In genomic region chr11:125373426-125374391, GRCh38 we compare ENCODE assay signal across 14 cellular contexts.
DNase-seq lines count a peak whose midpoint lies in the region; ATAC-seq and TF ChIP-seq lines count a peak whose summit lies in the region.
"Had no signal": no experiment of that assay in that cellular context is flagged by ENCODE, and none has a peak within 500 bp of the region (broad histone marks: within the 10 kb centered on the region; RNA-seq: fewer than 3 reads in every experiment).

No MANE protein-coding gene starts in this region.

- 44 to 61% methylated on average over 13 of the region's 13 CpGs for WGBS in heart right ventricle, 2 donors
- WGBS in psoas muscle, 3 donors: 52 to 58% (median 57%) methylated on average over 13 of the region's 13 CpGs

- H3K4me1 ChIP-seq in heart right ventricle: peaks cover 3 to 63% (median 37%) of the 10 kb centered on the region in 9 donors
- peaks cover 64% of the 10 kb centered on the region for H3K4me1 ChIP-seq in psoas muscle
- H3K4me1 ChIP-seq: foreskin keratinocyte had no signal

- peak; percentile 77 for DNase-seq in astrocyte of the hippocampus (ENCODE audit: low read depth, low spot score)
- DNase-seq in heart right ventricle: peak; percentile 41 to 66
- DNase-seq in psoas muscle: no peak
- DNase-seq in activated T-cell treated with anti-CD3 and anti-CD28 coated beads, Interleukin-2, amount 50 U/mL, for 4 hours: no peak
- no peak for DNase-seq in effector memory CD8-positive, alpha-beta T cell
- no peak for DNase-seq in activated CD4-positive, alpha-beta T cell treated with anti-CD3 and anti-CD28 coated beads, Interleukin-2, amount 50 U/mL, for 4 hours
- DNase-seq: BE2C; foreskin keratinocyte; immature natural killer cell; sigmoid colon; stimulated activated naive CD8-positive, alpha-beta T cell treated with anti-CD3 and anti-CD28 coated beads, Interleukin-15, amount 100 ng/mL, for 72 hours had no signal

- H3K27ac ChIP-seq in heart right ventricle (peak overlapping the region in 8 of 10 donors; percentile 29 to 68 (median 47)), psoas muscle (peak overlapping the region; percentile 85)
- H3K27ac ChIP-seq: foreskin keratinocyte had no signal

- no peaks in the 10 kb centered on the region for H3K9me3 Mint-ChIP-seq in activated T-cell treated with anti-CD3 and anti-CD28 coated beads, Interleukin-2, amount 50 U/mL, for 4 hours
- no peaks in the 10 kb centered on the region for H3K9me3 Mint-ChIP-seq in effector memory CD8-positive, alpha-beta T cell
- H3K9me3 Mint-ChIP-seq: activated naive CD4-positive, alpha-beta T cell treated with anti-CD3 and anti-CD28 coated beads, Interleukin-2, amount 50 U/mL, for 24 hours; immature natural killer cell; stimulated activated naive CD8-positive, alpha-beta T cell treated with anti-CD3 and anti-CD28 coated beads, Interleukin-15, amount 100 ng/mL, for 72 hours had no signal

- H3K4me1 Mint-ChIP-seq in activated T-cell treated with anti-CD3 and anti-CD28 coated beads, Interleukin-2, amount 50 U/mL, for 4 hours (ENCODE audit: low read depth): no peaks in the 10 kb centered on the region
- peaks cover 0 to 4% of the 10 kb centered on the region in 2 donors for H3K4me1 Mint-ChIP-seq in effector memory CD8-positive, alpha-beta T cell (ENCODE audit: low read depth in 2 of 2)
- H3K4me1 Mint-ChIP-seq: activated naive CD4-positive, alpha-beta T cell treated with anti-CD3 and anti-CD28 coated beads, Interleukin-2, amount 50 U/mL, for 24 hours; immature natural killer cell; stimulated activated naive CD8-positive, alpha-beta T cell treated with anti-CD3 and anti-CD28 coated beads, Interleukin-15, amount 100 ng/mL, for 72 hours had no signal

- no peaks in the 10 kb centered on the region for H3K36me3 Mint-ChIP-seq in activated T-cell treated with anti-CD3 and anti-CD28 coated beads, Interleukin-2, amount 50 U/mL, for 4 hours (ENCODE audit: insufficient read depth)
- no peaks in the 10 kb centered on the region for H3K36me3 Mint-ChIP-seq in effector memory CD8-positive, alpha-beta T cell (ENCODE audit: insufficient read depth)
- H3K36me3 Mint-ChIP-seq: activated naive CD4-positive, alpha-beta T cell treated with anti-CD3 and anti-CD28 coated beads, Interleukin-2, amount 50 U/mL, for 24 hours; immature natural killer cell had no signal

- H3K4me3 ChIP-seq in heart right ventricle (no peak overlapping the region), psoas muscle (no peak overlapping the region)
- H3K4me3 ChIP-seq: sigmoid colon had no signal

- H3K9me3 ChIP-seq in heart right ventricle (no peaks in the 10 kb centered on the region), psoas muscle (no peaks in the 10 kb centered on the region)
- H3K9me3 ChIP-seq: BE2C, sigmoid colon had no signal

- H3K27me3 ChIP-seq in heart right ventricle (peaks cover 0 to 20% (median 0%) of the 10 kb centered on the region in 7 donors), psoas muscle (ENCODE audit: insufficient read depth in 3 of 3, low read length in 2 of 3) (no peaks in the 10 kb centered on the region)
- H3K27me3 ChIP-seq: sigmoid colon had no signal

- no peak for TF ChIP-seq CTCF in heart right ventricle (IDR thresholded peaks at IDR 0.05)
- TF ChIP-seq CTCF in psoas muscle (IDR thresholded peaks at IDR 0.05): no peak

- no peak overlapping the region for H3K27ac Mint-ChIP-seq in effector memory CD8-positive, alpha-beta T cell
- H3K27ac Mint-ChIP-seq: activated naive CD4-positive, alpha-beta T cell treated with anti-CD3 and anti-CD28 coated beads, Interleukin-2, amount 50 U/mL, for 24 hours; immature natural killer cell; stimulated activated naive CD8-positive, alpha-beta T cell treated with anti-CD3 and anti-CD28 coated beads, Interleukin-15, amount 100 ng/mL, for 72 hours had no signal

- intact Hi-C loops in heart right ventricle (cut with DNase I) (loop anchor here in 1 of 10 donors (10.0 kb wide), 1 partner anchor 741 kb away; no protein-coding TSS in a partner anchor), psoas muscle (cut with DNase I) (no loop called here)

- peak; percentile 71 for ATAC-seq in GM19025 (IDR thresholded peaks at IDR 0.05; ENCODE audit: low read depth, unreplicated experiment)
- peak; percentile 21 to 69 (median 39) for ATAC-seq in heart right ventricle
- peak in 3 of 4 donors; percentile 5 to 11 (median 11) for ATAC-seq in psoas muscle
- ATAC-seq in activated T-cell treated with anti-CD3 and anti-CD28 coated beads, Interleukin-2, amount 50 U/mL, for 4 hours: no peak
- no peak for ATAC-seq in HG02884 (IDR thresholded peaks at IDR 0.05; ENCODE audit: unreplicated experiment)
- no peak for ATAC-seq in effector memory CD8-positive, alpha-beta T cell (replicated peaks)
- ATAC-seq: foreskin keratinocyte; stimulated activated naive CD8-positive, alpha-beta T cell treated with anti-CD3 and anti-CD28 coated beads, Interleukin-15, amount 100 ng/mL, for 72 hours had no signal

- peaks cover 18% of the 10 kb centered on the region for H3K27me3 Mint-ChIP-seq in activated T-cell treated with anti-CD3 and anti-CD28 coated beads, Interleukin-2, amount 50 U/mL, for 4 hours (ENCODE audit: low read depth)
- peaks cover 74 to 97% of the 10 kb centered on the region in 2 donors for H3K27me3 Mint-ChIP-seq in effector memory CD8-positive, alpha-beta T cell

- H3K36me3 ChIP-seq in heart right ventricle (no peaks in the 10 kb centered on the region), psoas muscle (ENCODE audit: insufficient read depth in 1 of 2, low read depth in 1 of 2) (no peaks in the 10 kb centered on the region)
- H3K36me3 ChIP-seq: BE2C, sigmoid colon had no signal

- no peak overlapping the region for H3K4me3 Mint-ChIP-seq in activated T-cell treated with anti-CD3 and anti-CD28 coated beads, Interleukin-2, amount 50 U/mL, for 4 hours
- no peak overlapping the region for H3K4me3 Mint-ChIP-seq in effector memory CD8-positive, alpha-beta T cell
- H3K4me3 Mint-ChIP-seq: activated naive CD4-positive, alpha-beta T cell treated with anti-CD3 and anti-CD28 coated beads, Interleukin-2, amount 50 U/mL, for 24 hours; immature natural killer cell; stimulated activated naive CD8-positive, alpha-beta T cell treated with anti-CD3 and anti-CD28 coated beads, Interleukin-15, amount 100 ng/mL, for 72 hours had no signal

Comparison
In these comparisons a context has a peak if more than half of its experiments do, and no peak if none do; other contexts are left out.
1. ATAC-seq: peak in GM19025 (single experiment), heart right ventricle (8 of 8) and psoas muscle (3 of 4); none in activated T-cell treated with anti-CD3 and anti-CD28 coated beads, Interleukin-2, amount 50 U/mL, for 4 hours (0 of 2), HG02884 (single experiment) and effector memory CD8-positive, alpha-beta T cell (single experiment).
2. DNase-seq: peak in astrocyte of the hippocampus (single experiment) and heart right ventricle (2 of 2); none in psoas muscle (0 of 2), activated T-cell treated with anti-CD3 and anti-CD28 coated beads, Interleukin-2, amount 50 U/mL, for 4 hours (single experiment), effector memory CD8-positive, alpha-beta T cell (0 of 3) and activated CD4-positive, alpha-beta T cell treated with anti-CD3 and anti-CD28 coated beads, Interleukin-2, amount 50 U/mL, for 4 hours (0 of 2).